Comparison of ENCODE assay signal across 8 cellular contexts in the genomic region with DNA sequence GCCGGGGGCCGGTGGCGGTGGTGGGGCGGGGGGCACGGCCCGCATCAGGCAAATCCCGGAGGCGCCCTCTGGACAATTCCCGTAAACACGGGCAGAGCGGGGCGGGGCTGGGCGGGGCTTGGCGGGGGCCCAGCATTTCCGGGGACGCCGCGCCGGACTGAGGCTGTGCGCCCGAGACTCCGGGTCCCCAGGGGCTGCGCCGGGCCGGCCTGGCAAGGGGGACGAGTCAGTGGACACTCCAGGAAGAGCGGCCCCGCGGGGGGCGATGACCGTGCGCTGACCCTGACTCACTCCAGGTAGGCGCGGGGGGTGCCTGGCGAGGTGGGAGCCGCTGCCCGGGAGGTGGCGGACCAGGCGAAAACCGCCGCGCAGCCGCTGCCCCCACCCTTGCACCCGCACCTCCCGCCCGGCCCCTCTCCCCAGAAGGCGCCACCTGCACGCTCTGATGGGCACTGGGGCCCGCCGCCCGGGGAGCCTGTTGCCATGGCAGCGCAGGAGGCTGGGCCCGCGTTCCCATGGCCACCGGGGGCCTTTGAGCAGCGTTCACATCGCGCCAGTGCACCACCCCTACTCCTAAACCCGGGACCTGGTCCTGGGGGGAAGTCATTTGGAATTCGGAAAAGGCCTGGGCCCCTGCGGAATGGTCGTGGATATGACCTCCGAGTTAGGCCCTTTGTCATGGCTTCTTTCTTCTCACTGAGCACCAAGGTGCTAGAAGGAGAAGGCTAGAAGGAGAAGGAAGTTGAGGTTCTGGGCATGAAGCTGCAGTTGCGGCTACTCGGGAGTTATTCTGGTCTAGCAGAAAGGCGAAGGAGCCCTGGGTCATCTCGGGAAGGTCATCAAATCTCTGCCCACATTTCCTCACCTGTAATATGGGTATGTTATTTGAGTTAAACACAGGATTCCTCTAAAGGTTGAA. TPM values are rescaled to one million over a fixed set of nuclear protein-coding genes. Genes with fewer than 3 reads are reported as not detected.
A peak's percentile ranks its signal among the peaks of the same experiment; 100 is the strongest.
DNase-seq lines count a peak whose midpoint lies in the region; ATAC-seq and TF ChIP-seq lines count a peak whose summit lies in the region.

No MANE protein-coding gene starts in this region.

- no peaks in the 10 kb centered on the region for H3K79me2 ChIP-seq in OCI-LY3 (ENCODE audit: low read length)
- no peaks in the 10 kb centered on the region for H3K79me2 ChIP-seq in fibroblast of lung (ENCODE audit: control insufficient read depth, insufficient read depth, low read length)

- no peaks in the 10 kb centered on the region for H3K36me3 ChIP-seq in OCI-LY3 (replicated peaks; ENCODE audit: low read depth, low read length)
- no peaks in the 10 kb centered on the region for H3K36me3 ChIP-seq in fibroblast of lung (ENCODE audit: control insufficient read depth, insufficient read depth, low read length)
- H3K36me3 ChIP-seq in tibial artery = no peaks in the 10 kb centered on the region

- H3K4me1 ChIP-seq in OCI-LY3 (ENCODE audit: low read length) (peaks cover 19% of the 10 kb centered on the region), fibroblast of lung (ENCODE audit: control insufficient read depth, extremely low read depth, insufficient read depth, low read length) (peaks cover 4% of the 10 kb centered on the region), tibial artery (peaks cover 0 to 40% (median 22%) of the 10 kb centered on the region in 4 donors)

- DNase-seq in COLO829 (ENCODE audit: low spot score) (peak; percentile 77), fibroblast of lung (ENCODE audit: low read depth in 2 of 2) (peak; percentile 38 to 42), tibial artery (peak in 1 of 2 donors; percentile 89)
- peak; percentile 62 to 69 for DNase-seq in activated T-cell treated with anti-CD3 and anti-CD28 coated beads, Interleukin-2, amount 50 U/mL, for 48 hours
- DNase-seq in naive thymus-derived CD8-positive, alpha-beta T cell = peak; percentile 44 to 83 (median 58)

- H3K27ac ChIP-seq in OCI-LY3 (ENCODE audit: low read length) (no peak overlapping the region), fibroblast of lung (ENCODE audit: insufficient read depth, low read length) (peak overlapping the region; percentile 57), tibial artery (peak overlapping the region; percentile 94 to 97)

- ATAC-seq in GM19395 (IDR thresholded peaks at IDR 0.05; ENCODE audit: unreplicated experiment) (peak; percentile 66), HG03460 (IDR thresholded peaks at IDR 0.05; ENCODE audit: unreplicated experiment) (peak; percentile 78)
- peak; percentile 95 to 96 for ATAC-seq in naive thymus-derived CD8-positive, alpha-beta T cell

- H3K4me2 ChIP-seq in OCI-LY3 (ENCODE audit: low read length) = peak overlapping the region; percentile 83
- peak overlapping the region; percentile 82 for H3K4me2 ChIP-seq in fibroblast of lung (ENCODE audit: extremely low read depth, insufficient read depth, low read length)

- no peaks in the 10 kb centered on the region for H3K9me3 Mint-ChIP-seq in naive thymus-derived CD8-positive, alpha-beta T cell

- H3K36me3 Mint-ChIP-seq in naive thymus-derived CD8-positive, alpha-beta T cell = no peaks in the 10 kb centered on the region

- H3K4me3 ChIP-seq in OCI-LY3 (ENCODE audit: low read length) = peak overlapping the region; percentile 85
- H3K4me3 ChIP-seq in fibroblast of lung (replicated peaks in 1 of 4; ENCODE audit: control extremely low read depth in 1 of 4, insufficient read depth in 1 of 4, low read depth in 3 of 4, low read length in 4 of 4) = peak overlapping the region; percentile 53 to 71 (median 56)
- H3K4me3 ChIP-seq in tibial artery = peak overlapping the region; percentile 83 to 94

- TF ChIP-seq CTCF in OCI-LY3 (IDR thresholded peaks at IDR 0.05; ENCODE audit: low read depth, low read length) (no peak), fibroblast of lung (conservative IDR thresholded peaks at IDR 0.05 in 1 of 2, IDR thresholded peaks at IDR 0.05 in 1 of 2; ENCODE audit: low read depth in 1 of 2, low read length in 2 of 2) (no peak), tibial artery (IDR thresholded peaks at IDR 0.05) (no peak)

- peak overlapping the region in 9 of 10 donors; percentile 33 to 93 (median 76) for H3K27ac Mint-ChIP-seq in naive thymus-derived CD8-positive, alpha-beta T cell

- H4K20me1 ChIP-seq in OCI-LY3 (ENCODE audit: insufficient read depth, low read length) (no peaks in the 10 kb centered on the region), fibroblast of lung (ENCODE audit: control insufficient read depth, extremely low read depth, insufficient read depth, low read length) (no peaks in the 10 kb centered on the region)

- H3K27me3 Mint-ChIP-seq in naive thymus-derived CD8-positive, alpha-beta T cell = no peaks in the 10 kb centered on the region

- H3K27me3 ChIP-seq in OCI-LY3 (ENCODE audit: low read depth, low read length) = peaks cover 32% of the 10 kb centered on the region
- H3K27me3 ChIP-seq in fibroblast of lung (ENCODE audit: control insufficient read depth, insufficient read depth, low read length) = no peaks in the 10 kb centered on the region
- no peaks in the 10 kb centered on the region for H3K27me3 ChIP-seq in tibial artery

- POLR2A ChIA-PET in naive thymus-derived CD8-positive, alpha-beta T cell (lab: Charles Lee) = interaction anchor here (1.0 to 1.8 kb wide), 3 partner anchors 16 to 48 kb away, joined by 3 to 9 read pairs (median 4); partner anchors contain the start of gene SEMA4B

- H3K9ac ChIP-seq in OCI-LY3 (ENCODE audit: low read length) (peak overlapping the region; percentile 62), fibroblast of lung (ENCODE audit: insufficient read depth, low read length) (peak overlapping the region; percentile 66)

- H3K4me1 Mint-ChIP-seq in naive thymus-derived CD8-positive, alpha-beta T cell = peaks cover 8 to 34% (median 12%) of the 10 kb centered on the region in 4 donors

- intact Hi-C loops in tibial artery (cut with DNase I; ENCODE audit: low total_unique reads) = no loop called here

- H3K4me3 Mint-ChIP-seq in naive thymus-derived CD8-positive, alpha-beta T cell = peak overlapping the region; percentile 75 to 93 (median 82)

- peak overlapping the region; percentile 80 for H2AFZ ChIP-seq in OCI-LY3 (ENCODE audit: low read depth, low read length)
- H2AFZ ChIP-seq in fibroblast of lung (ENCODE audit: low read length) = peak overlapping the region; percentile 68

- H3K9me3 ChIP-seq in OCI-LY3 (ENCODE audit: insufficient read depth, low read length) = no peaks in the 10 kb centered on the region
- no peaks in the 10 kb centered on the region for H3K9me3 ChIP-seq in fibroblast of lung (ENCODE audit: control insufficient read depth, insufficient read depth, low read depth, low read length)
- H3K9me3 ChIP-seq in tibial artery = no peaks in the 10 kb centered on the region

RNA-seq across cellular contexts. Expression of gene SEMA4B, which starts 16.1 kb away (rescaled TPM):
- total RNA-seq in fibroblast of lung = 14.1 and 30.4 TPM in 2 replicates
- 9.5 and 12.8 TPM in 2 replicates for polyA plus RNA-seq in fibroblast of lung
- 13.4 and 13.5 TPM in 2 replicates for polyA plus RNA-seq in fibroblast of lung (2012)
- polyA minus RNA-seq in fibroblast of lung (ENCODE audit: low replicate concordance) = 28.5 and 73.0 TPM in 2 replicates
- 10 to 100 TPM; 19.8 to 25.1 TPM for total RNA-seq in naive thymus-derived CD8-positive, alpha-beta T cell
- polyA plus RNA-seq in naive thymus-derived CD8-positive, alpha-beta T cell = 1 to 10 TPM; 4.1 to 6.8 (median 5.0) TPM

RNA-seq across cellular contexts. Expression of gene CIB1, which starts 48.7 kb away (rescaled TPM):
- total RNA-seq in fibroblast of lung = 17.7 and 27.7 TPM in 2 replicates
- polyA plus RNA-seq in fibroblast of lung = 42.7 and 62.2 TPM in 2 replicates
- polyA plus RNA-seq in fibroblast of lung (2012) = 58.8 and 95.0 TPM in 2 replicates
- polyA minus RNA-seq in fibroblast of lung (ENCODE audit: low replicate concordance) = 52.8 and 118 TPM in 2 replicates
- total RNA-seq in naive thymus-derived CD8-positive, alpha-beta T cell = 100 to 1,000 TPM; 110 TPM
- 100 to 1,000 TPM; 232 to 246 (median 232) TPM for polyA plus RNA-seq in naive thymus-derived CD8-positive, alpha-beta T cell

RNA-seq across cellular contexts. Expression of gene GDPGP1, which starts 49.0 kb away (rescaled TPM):
- total RNA-seq in fibroblast of lung = 6.2 and 9.7 TPM in 2 replicates
- polyA plus RNA-seq in fibroblast of lung = 1.9 and 2.5 TPM in 2 replicates
- polyA plus RNA-seq in fibroblast of lung (2012) = 2.3 and 2.8 TPM in 2 replicates
- 9.3 and 11.3 TPM in 2 replicates for polyA minus RNA-seq in fibroblast of lung (ENCODE audit: low replicate concordance)
- total RNA-seq in naive thymus-derived CD8-positive, alpha-beta T cell = 10 to 100 TPM; 12.0 to 12.4 TPM
- polyA plus RNA-seq in naive thymus-derived CD8-positive, alpha-beta T cell = 1 to 10 TPM in 2 of 3 donors, under 1 TPM in 1; 0.50 to 2.2 (median 1.3) TPM
